Comparison of ENCODE assay signal across 12 cellular contexts in the genomic region with DNA sequence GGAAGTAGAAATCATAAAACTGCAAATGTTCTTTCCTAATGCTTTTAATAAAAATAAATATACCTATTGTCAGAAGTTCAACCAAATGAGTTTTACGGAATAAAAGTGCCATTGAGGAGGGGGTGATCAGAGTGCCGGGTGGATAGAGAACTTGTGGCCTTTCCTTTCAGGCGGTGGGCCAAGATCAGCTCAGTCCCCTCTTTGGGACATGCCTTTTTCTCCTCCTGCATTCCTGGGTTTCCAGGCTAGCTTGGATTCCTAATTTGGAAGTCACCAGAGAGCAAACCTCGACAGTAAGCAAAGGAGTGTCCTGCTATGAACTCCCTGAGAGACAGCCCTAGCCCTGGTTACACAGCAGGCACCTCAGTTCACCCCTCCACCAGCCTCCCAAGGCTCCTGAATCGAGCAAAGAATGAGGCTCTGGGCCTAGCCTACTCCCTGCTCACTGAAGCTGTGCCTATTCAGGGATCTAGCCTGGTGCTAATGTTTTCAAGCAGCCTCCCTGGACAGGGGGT.
DNase-seq lines count a peak whose midpoint lies in the region; ATAC-seq and TF ChIP-seq lines count a peak whose summit lies in the region.
"Had no signal": no experiment of that assay in that cellular context is flagged by ENCODE, and none has a peak within 500 bp of the region (broad histone marks: within the 10 kb centered on the region; RNA-seq: fewer than 3 reads in every experiment).

No MANE protein-coding gene starts in this region.

- H3K4me1 Mint-ChIP-seq in T-helper 17 cell = peaks cover 3% of the 10 kb centered on the region
- H3K4me1 Mint-ChIP-seq: endodermal cell had no signal

- H3K27ac Mint-ChIP-seq in T-helper 17 cell = no peak overlapping the region
- H3K27ac Mint-ChIP-seq: activated CD4-positive, alpha-beta T cell treated with anti-CD3 and anti-CD28 coated beads, Interleukin-2, amount 10 ng/mL, durations not matched to agents 24 days and 14 days; activated naive CD4-positive, alpha-beta T cell treated with anti-CD3 and anti-CD28 coated beads, Interleukin-2, amount 10 ng/mL, durations not matched to agents 7 days and 5 days; endodermal cell had no signal

- H3K9ac ChIP-seq in mucosa of rectum (ENCODE audit: low read depth in 1 of 2, low read length in 2 of 2) = no peak overlapping the region
- H3K9ac ChIP-seq: BLaER1 treated with 17β-estradiol and CSF1 and Interleukin-3, amounts not matched to agents 10 nM and 100 nM had no signal

- TF ChIP-seq POLR2A in esophagus squamous epithelium (IDR thresholded peaks at IDR 0.05) (no peak), lower leg skin (IDR thresholded peaks at IDR 0.05) (no peak)

- no peak overlapping the region for H3K4me3 Mint-ChIP-seq in T-helper 17 cell
- H3K4me3 Mint-ChIP-seq: activated CD4-positive, alpha-beta T cell treated with anti-CD3 and anti-CD28 coated beads, Interleukin-2, amount 10 ng/mL, durations not matched to agents 24 days and 14 days; activated naive CD4-positive, alpha-beta T cell treated with anti-CD3 and anti-CD28 coated beads, Interleukin-2, amount 10 ng/mL, durations not matched to agents 7 days and 5 days; endodermal cell had no signal

- ATAC-seq in HG02798 (IDR thresholded peaks at IDR 0.05; ENCODE audit: poor library complexity, unreplicated experiment) (no peak), T-helper 17 cell (no peak)

- WGBS in esophagus squamous epithelium, 2 donors = 64 to 74% methylated on average over 4 to 5 of the region's 5 CpGs
- 60 to 75% methylated on average over 4 to 5 of the region's 5 CpGs for WGBS in lower leg skin, 2 donors

- H3K4me3 ChIP-seq in ACC112 (ENCODE audit: low read depth, low read length) (no peak overlapping the region), esophagus squamous epithelium (no peak overlapping the region), mucosa of rectum (ENCODE audit: low read length in 2 of 2) (no peak overlapping the region), lower leg skin (ENCODE audit: low read depth, poor library complexity, severe bottlenecking) (no peak overlapping the region)
- H3K4me3 ChIP-seq: BLaER1 treated with 17β-estradiol and CSF1 and Interleukin-3, amounts not matched to agents 10 nM and 100 nM had no signal

- H3K27ac ChIP-seq in ACC112 (ENCODE audit: low read depth, low read length) = peak overlapping the region; percentile 70
- H3K27ac ChIP-seq in esophagus squamous epithelium = peak overlapping the region; percentile 33 to 76 (median 57)
- peak overlapping the region; percentile 29 to 34 for H3K27ac ChIP-seq in mucosa of rectum (ENCODE audit: low read depth in 2 of 2, low read length in 2 of 2)
- H3K27ac ChIP-seq: BLaER1 treated with 17β-estradiol and CSF1 and Interleukin-3, amounts not matched to agents 10 nM and 100 nM had no signal

- no peak for TF ChIP-seq CTCF in esophagus squamous epithelium (IDR thresholded peaks at IDR 0.05)
- TF ChIP-seq CTCF in lower leg skin (IDR thresholded peaks at IDR 0.05) = no peak

- H3K27me3 ChIP-seq in ACC112 (ENCODE audit: insufficient read depth, low read length) (no peaks in the 10 kb centered on the region), esophagus squamous epithelium (peaks cover 0 to 30% (median 0%) of the 10 kb centered on the region in 4 donors), mucosa of rectum (ENCODE audit: control insufficient read depth in 2 of 2, insufficient read depth in 2 of 2, low read length in 2 of 2) (no peaks in the 10 kb centered on the region)
- H3K27me3 ChIP-seq: BLaER1 treated with 17β-estradiol and CSF1 and Interleukin-3, amounts not matched to agents 10 nM and 100 nM had no signal

- peak overlapping the region; percentile 84 for H2AFZ ChIP-seq in ACC112 (ENCODE audit: low read length, unreplicated experiment)

- intact Hi-C loops in esophagus squamous epithelium (cut with DNase I) (no loop called here), lower leg skin (cut with DNase I; ENCODE audit: low total_unique reads) (no loop called here)

- H3K79me2 ChIP-seq in ACC112 (ENCODE audit: control insufficient read depth, insufficient read depth, low read length, unreplicated experiment) = no peaks in the 10 kb centered on the region

- H3K4me1 ChIP-seq in ACC112 (ENCODE audit: control insufficient read depth, insufficient read depth, low read length, unreplicated experiment) (peaks cover 10% of the 10 kb centered on the region), esophagus squamous epithelium (peaks cover 10 to 26% (median 24%) of the 10 kb centered on the region in 3 donors), mucosa of rectum (ENCODE audit: control insufficient read depth in 2 of 2, insufficient read depth in 2 of 2, low read length in 2 of 2) (no peaks in the 10 kb centered on the region)

- H3K36me3 ChIP-seq in ACC112 (ENCODE audit: insufficient read depth, low read length) (no peaks in the 10 kb centered on the region), esophagus squamous epithelium (no peaks in the 10 kb centered on the region), mucosa of rectum (ENCODE audit: control insufficient read depth in 2 of 2, insufficient read depth in 2 of 2, low read length in 2 of 2) (no peaks in the 10 kb centered on the region)
- H3K36me3 ChIP-seq: BLaER1 treated with 17β-estradiol and CSF1 and Interleukin-3, amounts not matched to agents 10 nM and 100 nM had no signal

- peaks cover 18% of the 10 kb centered on the region for H3K27me3 Mint-ChIP-seq in T-helper 17 cell

- H3K9me3 ChIP-seq in esophagus squamous epithelium (peaks cover 0 to 7% (median 0%) of the 10 kb centered on the region in 3 donors), mucosa of rectum (ENCODE audit: control insufficient read depth in 2 of 2, low read length in 2 of 2) (peaks cover 0 to 4% of the 10 kb centered on the region in 2 donors), T-helper 17 cell (ENCODE audit: control insufficient read depth, low read length, poor library complexity, severe bottlenecking) (no peaks in the 10 kb centered on the region)

- H3K36me3 Mint-ChIP-seq in T-helper 17 cell (ENCODE audit: low read depth) = peaks cover 4% of the 10 kb centered on the region
- H3K36me3 Mint-ChIP-seq: activated naive CD4-positive, alpha-beta T cell treated with anti-CD3 and anti-CD28 coated beads, Interleukin-2, amount 10 ng/mL, durations not matched to agents 7 days and 5 days had no signal

- DNase-seq in M059J (ENCODE audit: low read depth) (peak; percentile 86), esophagus squamous epithelium (lab: John Stamatoyannopoulos, UW) (no peak), lower leg skin (ENCODE audit: low spot score in 2 of 2) (no peak), MV-4-11 (lab: John Stamatoyannopoulos, UW) (no peak), T-helper 17 cell (no peak)
- DNase-seq: activated CD4-positive, alpha-beta T cell treated with anti-CD3 and anti-CD28 coated beads, Interleukin-2, amount 10 ng/mL, durations not matched to agents 24 days and 14 days; activated naive CD4-positive, alpha-beta T cell treated with anti-CD3 and anti-CD28 coated beads, Interleukin-2, amount 10 ng/mL, durations not matched to agents 7 days and 5 days; endodermal cell had no signal
